Comparison of ENCODE assay signal across 6 cellular contexts in genomic region chr9:135778421-135778820, GRCh38.
"Had no signal": no experiment of that assay in that cellular context is flagged by ENCODE, and none has a peak within 500 bp of the region (broad histone marks: within the 10 kb centered on the region; RNA-seq: fewer than 3 reads in every experiment).

No MANE protein-coding gene starts in this region.

- H3K4me2 ChIP-seq: KMS-11 had no signal

- H3K4me3 ChIP-seq: K562 had no signal

- H3K9ac ChIP-seq: KMS-11 had no signal

- DNase-seq: IMR-90, KBM-7, KG1 had no signal

- H3K27ac ChIP-seq: HL-60, KMS-11 had no signal
